ENCODE assay signal across 14 cellular contexts in genomic region chr12:69492739-69493138, GRCh38. TPM values are rescaled to one million over a fixed set of nuclear protein-coding genes. Genes with fewer than 3 reads are reported as not detected.
DNase-seq lines count a peak whose midpoint lies in the region; FAIRE-seq and TF ChIP-seq lines count a peak whose summit lies in the region.
"Had no signal": no experiment of that assay in that cellular context is flagged by ENCODE, and none has a peak within 500 bp of the region (broad histone marks: within the 10 kb centered on the region; RNA-seq: fewer than 3 reads in every experiment).

No MANE protein-coding gene starts in this region.

- peak overlapping the region; percentile 44 for H3K27ac ChIP-seq in smooth muscle cell (ENCODE audit: low read depth)
- H3K27ac ChIP-seq: BLaER1 treated with 17β-estradiol and CSF1 and Interleukin-3, amounts not matched to agents 10 nM and 100 nM had no signal

- H2AFZ ChIP-seq in smooth muscle cell (ENCODE audit: low read depth): no peak overlapping the region
- H2AFZ ChIP-seq: GM23338 had no signal

- H3K36me3 ChIP-seq in smooth muscle cell (ENCODE audit: low read depth): no peaks in the 10 kb centered on the region

- no peak for TF ChIP-seq POLR2A in GM12892 (IDR thresholded peaks at IDR 0.05; ENCODE audit: low read depth, low read length)

- no peak overlapping the region for H3K9ac ChIP-seq in smooth muscle cell (ENCODE audit: low read depth)
- H3K9ac ChIP-seq: BLaER1 treated with 17β-estradiol and CSF1 and Interleukin-3, amounts not matched to agents 10 nM and 100 nM had no signal

- in situ Hi-C loops in SK-MEL-5 (cut with HindIII; ENCODE audit: low pct_unique_long_range_greater_than_20kb, low sequenced_read_pairs): no loop called here

- peaks cover 81% of the 10 kb centered on the region for H4K20me1 ChIP-seq in smooth muscle cell (ENCODE audit: low read depth)

- no peaks in the 10 kb centered on the region for H3F3A ChIP-seq in smooth muscle cell (ENCODE audit: low read depth)

- peaks cover 100% of the 10 kb centered on the region for H3K79me2 ChIP-seq in smooth muscle cell (ENCODE audit: low read depth)

- no peak overlapping the region for H3K4me3 ChIP-seq in fibroblast of villous mesenchyme (ENCODE audit: low read depth, low read length)
- no peak overlapping the region for H3K4me3 ChIP-seq in smooth muscle cell
- H3K4me3 ChIP-seq: BLaER1 treated with 17β-estradiol and CSF1 and Interleukin-3, amounts not matched to agents 10 nM and 100 nM; GM23338 had no signal

- H3K27me3 ChIP-seq in smooth muscle cell (ENCODE audit: low read depth): no peaks in the 10 kb centered on the region
- H3K27me3 ChIP-seq: BLaER1 treated with 17β-estradiol and CSF1 and Interleukin-3, amounts not matched to agents 10 nM and 100 nM had no signal

- peaks cover 2% of the 10 kb centered on the region for H3K9me3 ChIP-seq in smooth muscle cell (replicated peaks; ENCODE audit: low read depth)

- peak overlapping the region; percentile 5 for H3K4me2 ChIP-seq in smooth muscle cell
- H3K4me2 ChIP-seq: BLaER1 treated with 17β-estradiol and CSF1 and Interleukin-3, amounts not matched to agents 10 nM and 100 nM; GM23338 had no signal

- FAIRE-seq in GM12892 (lab: Jason Lieb, UNC): no peak
- FAIRE-seq: HepG2 had no signal

- no peaks in the 10 kb centered on the region for H3K4me1 ChIP-seq in smooth muscle cell (ENCODE audit: low read depth)

- DNase-seq in EH (ENCODE audit: low read depth) (peak; percentile 37), SK-MEL-5 (ENCODE audit: low read depth, low spot score) (peak; percentile 32), fibroblast of villous mesenchyme (ENCODE audit: low read depth) (peak; percentile 47), smooth muscle cell (lab: John Stamatoyannopoulos, UW; ENCODE audit: unreplicated experiment) (no peak), NCI-H2081 (lab: John Stamatoyannopoulos, UW) (no peak), NAMALWA (ENCODE audit: low spot score) (no peak), GM12892 (ENCODE audit: insufficient read length) (no peak)
- DNase-seq: Calu3; CD8-positive, alpha-beta T cell; GDM1; H9 had no signal

- WGBS in smooth muscle cell (ENCODE audit: low lambda C conversion rate): 54% methylated on average over 2 of the region's 2 CpGs

- TF ChIP-seq CTCF in fibroblast of villous mesenchyme (IDR thresholded peaks at IDR 0.05; ENCODE audit: insufficient read depth, low read depth, low read length) (no peak), smooth muscle cell (IDR thresholded peaks at IDR 0.05; ENCODE audit: borderline replicate concordance, insufficient read depth, poor library complexity, severe bottlenecking) (no peak)

RNA-seq across cellular contexts. Expression of gene FRS2, which starts 22.6 kb away (rescaled TPM):
- total RNA-seq in SK-MEL-5 (2014; rRNA removed; shearing (Covaris generic)): 24.3 and 26.6 TPM in 2 replicates
- 12.0 and 13.2 TPM in 2 replicates for polyA plus RNA-seq in SK-MEL-5 (2015; cell fraction: cytosol; rRNA removed)
- 26.9 and 31.6 TPM in 2 replicates for polyA plus RNA-seq in SK-MEL-5 (2015; cell fraction: nucleus; rRNA removed)
- 57.3 and 70.0 TPM in 2 replicates for total RNA-seq in fibroblast of villous mesenchyme
- 90.2 and 169 TPM in 2 replicates for total RNA-seq in smooth muscle cell
- 21.6 and 23.8 TPM in 2 replicates for polyA plus RNA-seq in smooth muscle cell
- 3.5 TPM for polyA plus RNA-seq in GM12892 (2012; ENCODE audit: missing spikeins)

Comparison
In these comparisons a context has a peak if more than half of its experiments do, and no peak if none do; other contexts are left out.
1. DNase-seq: peak in EH (single experiment), SK-MEL-5 (single experiment) and fibroblast of villous mesenchyme (single experiment); none in smooth muscle cell (single experiment), NCI-H2081 (0 of 2), NAMALWA (single experiment) and GM12892 (single experiment).